In the genomic region with DNA sequence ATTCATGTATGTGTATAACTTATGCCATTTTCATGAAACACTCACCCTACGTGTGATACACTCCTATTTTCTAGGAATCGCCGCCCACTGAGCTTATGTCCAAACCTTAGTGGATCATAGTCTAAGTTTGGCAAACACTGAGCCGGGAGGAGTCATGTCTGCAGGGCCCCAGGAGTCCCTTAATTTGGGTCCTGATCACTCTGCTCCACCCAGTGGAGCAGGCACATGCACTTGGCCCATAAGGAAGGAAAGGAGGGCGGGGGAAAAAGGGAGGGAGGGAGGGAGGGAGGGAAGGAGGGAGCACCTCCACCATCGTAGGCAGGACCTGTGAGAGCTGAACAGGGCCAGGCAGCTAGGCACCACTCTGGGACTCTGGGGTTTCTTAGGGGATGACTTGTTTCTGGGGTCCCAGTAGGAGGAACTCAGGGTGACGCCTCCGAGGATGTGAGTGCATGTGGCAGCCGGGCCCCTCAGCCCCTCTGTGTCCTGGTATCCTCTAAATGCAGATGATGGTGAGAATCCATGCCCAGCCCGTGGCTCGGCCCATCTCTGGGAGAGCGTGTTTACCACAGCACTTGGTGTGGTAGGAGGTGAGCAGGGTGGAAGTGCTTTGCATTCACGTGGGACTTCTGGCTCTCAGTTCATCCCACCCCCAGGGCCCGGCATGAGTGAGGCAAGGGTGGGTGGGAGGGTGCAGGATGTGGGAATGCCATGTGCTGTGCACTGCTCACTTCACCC, we compare ENCODE assay signal across 9 cellular contexts.
DNase-seq lines count a peak whose midpoint lies in the region; ATAC-seq and TF ChIP-seq lines count a peak whose summit lies in the region.
"Had no signal": no experiment of that assay in that cellular context is flagged by ENCODE, and none has a peak within 500 bp of the region (broad histone marks: within the 10 kb centered on the region; RNA-seq: fewer than 3 reads in every experiment).

No MANE protein-coding gene starts in this region.

- H3K9me3 Mint-ChIP-seq in Calu3 (ENCODE audit: low read depth, unreplicated experiment): no peaks in the 10 kb centered on the region

- DNase-seq in UCSD-AML1 (lab: John Stamatoyannopoulos, UW; ENCODE audit: unreplicated experiment) (peak; percentile 48), fibroblast of lung (ENCODE audit: low read depth in 2 of 2) (no peak), germinal center (ENCODE audit: low spot score) (no peak), Calu3 (no peak), hepatic stellate cell (ENCODE audit: low spot score) (no peak)
- DNase-seq in stimulated activated CD4-positive, alpha-beta T cell treated with anti-CD3 and anti-CD28 coated beads, Interleukin-2, amount 100 ng/mL, for 24 hours: peak; percentile 45 to 53
- DNase-seq: T1000 had no signal

- no peaks in the 10 kb centered on the region for H3K4me1 Mint-ChIP-seq in Calu3 (ENCODE audit: low read depth, unreplicated experiment)

- H3K4me3 Mint-ChIP-seq in Calu3 (ENCODE audit: low read depth, unreplicated experiment): no peak overlapping the region

- ATAC-seq in HG03469 (IDR thresholded peaks at IDR 0.05; ENCODE audit: unreplicated experiment): no peak

- peaks cover 20% of the 10 kb centered on the region for H3K4me1 ChIP-seq in fibroblast of lung (ENCODE audit: control insufficient read depth, extremely low read depth, insufficient read depth, low read length)

- no peaks in the 10 kb centered on the region for H4K20me1 ChIP-seq in fibroblast of lung (ENCODE audit: control insufficient read depth, extremely low read depth, insufficient read depth, low read length)

- no peaks in the 10 kb centered on the region for H3K79me2 ChIP-seq in fibroblast of lung (ENCODE audit: control insufficient read depth, insufficient read depth, low read length)

- no peaks in the 10 kb centered on the region for H3K36me3 ChIP-seq in fibroblast of lung (ENCODE audit: control insufficient read depth, insufficient read depth, low read length)

- BruUV-seq in Calu3 (replicated peaks; lab: Mats Ljungman, UMichigan): no TSS peak

- H3K36me3 Mint-ChIP-seq in Calu3 (ENCODE audit: insufficient read depth, unreplicated experiment): no peaks in the 10 kb centered on the region

- no peaks in the 10 kb centered on the region for H3K9me3 ChIP-seq in fibroblast of lung (ENCODE audit: control insufficient read depth, insufficient read depth, low read depth, low read length)

- TF ChIP-seq POLR2A in GM19099 (IDR thresholded peaks at IDR 0.05; ENCODE audit: extremely low read depth, insufficient read length, low read depth): peak; percentile 65

- H3K27me3 Mint-ChIP-seq in Calu3 (ENCODE audit: unreplicated experiment): no peaks in the 10 kb centered on the region

- no peak overlapping the region for H2AFZ ChIP-seq in fibroblast of lung (ENCODE audit: low read length)

- intact Hi-C loops in Calu3 (cut with micrococcal nuclease; ENCODE audit: unreplicated experiment): loop anchor here (5.0 kb wide), 1 partner anchor 219 kb away; no protein-coding TSS in a partner anchor

- TF ChIP-seq CTCF in fibroblast of lung (conservative IDR thresholded peaks at IDR 0.05 in 1 of 2, IDR thresholded peaks at IDR 0.05 in 1 of 2; ENCODE audit: low read depth in 1 of 2, low read length in 2 of 2) (no peak), Calu3 (IDR thresholded peaks at IDR 0.05; ENCODE audit: unreplicated experiment) (no peak)

- no peak overlapping the region for H3K4me3 ChIP-seq in fibroblast of lung (replicated peaks in 1 of 4; ENCODE audit: control extremely low read depth in 1 of 4, insufficient read depth in 1 of 4, low read depth in 3 of 4, low read length in 4 of 4)

- no peaks in the 10 kb centered on the region for H3K27me3 ChIP-seq in fibroblast of lung (ENCODE audit: control insufficient read depth, insufficient read depth, low read length)

- no peak overlapping the region for H3K27ac ChIP-seq in fibroblast of lung (ENCODE audit: insufficient read depth, low read length)

- no peak overlapping the region for H3K27ac Mint-ChIP-seq in Calu3 (ENCODE audit: unreplicated experiment)

- CTCF ChIA-PET in Calu3 (lab: Charles Lee): interaction anchor here (1.0 to 1.4 kb wide), 2 partner anchors 53 to 221 kb away, joined by 3 to 6 read pairs; no protein-coding TSS in a partner anchor

- H3K9ac ChIP-seq in fibroblast of lung (ENCODE audit: insufficient read depth, low read length): no peak overlapping the region

- peak overlapping the region; percentile 95 for H3K4me2 ChIP-seq in fibroblast of lung (ENCODE audit: extremely low read depth, insufficient read depth, low read length)

Comparison
In these comparisons a context has a peak if more than half of its experiments do, and no peak if none do; other contexts are left out.
1. DNase-seq: peak in UCSD-AML1 (single experiment) and stimulated activated CD4-positive, alpha-beta T cell treated with anti-CD3 and anti-CD28 coated beads, Interleukin-2, amount 100 ng/mL, for 24 hours (2 of 2); none in fibroblast of lung (0 of 2), germinal center (single experiment), Calu3 (single experiment) and hepatic stellate cell (single experiment).